In genomic region chr6:34248198-34248726, GRCh38 we compare ENCODE assay signal across 1 cellular context.
TF ChIP-seq lines count a peak whose summit lies in the region.

No MANE protein-coding gene starts in this region.

TF ChIP-seq in SK-N-SH treated with all-trans-retinoic acid at 6 μM for 48 hours, 23 proteins besides CTCF, POLR2A, EP300 and RAD21 (continued from another document):
- TF ChIP-seq ZNF70 (CRISPR knock-in tag; IDR thresholded peaks at IDR 0.05) = no peak
TF ChIP-seq in SK-N-SH treated with all-trans-retinoic acid at 6 μM for 48 hours: peak in this region for 0.
